Comparison of ENCODE assay signal across 27 cellular contexts in genomic region chr22:50425179-50425916, GRCh38. TPM values are rescaled to one million over a fixed set of nuclear protein-coding genes. Genes with fewer than 3 reads are reported as not detected.
"Had no signal": no experiment of that assay in that cellular context is flagged by ENCODE, and none has a peak within 500 bp of the region (broad histone marks: within the 10 kb centered on the region; RNA-seq: fewer than 3 reads in every experiment).

No MANE protein-coding gene starts in this region.

- ATAC-seq: body of pancreas; left cardiac atrium; right lobe of liver; stimulated activated memory B cell treated with anti-CD40 and anti-IgM and Interleukin-4, amounts not matched to agents 10 μg/mL and 1 μg/mL and 100 μg/mL, for 72 hours had no signal

- H3K4me1 Mint-ChIP-seq: nephron had no signal

- H3K4me3 Mint-ChIP-seq: activated naive CD4-positive, alpha-beta T cell treated with anti-CD3 and anti-CD28 coated beads for 36 hours; activated naive CD8-positive, alpha-beta T cell treated with anti-CD3 and anti-CD28 coated beads, Interleukin-2, amount 10 ng/mL, durations not matched to agents 7 days and 5 days; nephron; stimulated activated memory B cell treated with anti-CD40 and anti-IgM and Interleukin-4, amounts not matched to agents 10 μg/mL and 1 μg/mL and 100 μg/mL, for 72 hours; type B pancreatic cell had no signal

- H2AFZ ChIP-seq: parathyroid adenoma had no signal

- H3K79me2 ChIP-seq: parathyroid adenoma had no signal

- H3K4me3 ChIP-seq: body of pancreas, cardiac muscle cell, right lobe of liver, skin epidermis, testis, vagina had no signal

- H3K9me3 ChIP-seq: body of pancreas, right lobe of liver, testis, vagina had no signal

- FAIRE-seq: endometrium, TTC549 had no signal

- H3K27ac ChIP-seq: body of pancreas, cardiac muscle cell, parathyroid adenoma, right lobe of liver, skin epidermis, testis, vagina, WERI-Rb-1 had no signal

- H3K9ac ChIP-seq: parathyroid adenoma had no signal

- H3K27me3 ChIP-seq: body of pancreas, cardiac muscle cell, right lobe of liver, testis, vagina had no signal

- H3K9me3 Mint-ChIP-seq: activated naive CD4-positive, alpha-beta T cell treated with anti-CD3 and anti-CD28 coated beads for 36 hours; activated naive CD8-positive, alpha-beta T cell treated with anti-CD3 and anti-CD28 coated beads, Interleukin-2, amount 10 ng/mL, durations not matched to agents 7 days and 5 days; stimulated activated memory B cell treated with anti-CD40 and anti-IgM and Interleukin-4, amounts not matched to agents 10 μg/mL and 1 μg/mL and 100 μg/mL, for 72 hours; type B pancreatic cell had no signal

- DNase-seq: activated CD4-positive, alpha-beta T cell treated with anti-CD3 and anti-CD28 coated beads, Interleukin-2, amount 50 U/mL, for 48 hours; activated CD4-positive, CD25-positive, alpha-beta regulatory T cell treated with anti-CD3 and anti-CD28 coated beads, Interleukin-2, amount 50 U/mL, for 72 hours; activated effector memory CD4-positive, alpha-beta T cell treated with Interleukin-2 at 50 U/mL for 16 hours; activated naive CD4-positive, alpha-beta T cell treated with anti-CD3 and anti-CD28 coated beads for 36 hours; activated naive CD8-positive, alpha-beta T cell treated with anti-CD3 and anti-CD28 coated beads, Interleukin-2, amount 10 ng/mL, durations not matched to agents 7 days and 5 days; activated T-cell treated with anti-CD3 and anti-CD28 coated beads, Interleukin-2, amount 50 U/mL, for 48 hours; amygdala; body of pancreas; effector CD4-positive, alpha-beta T cell; foreskin melanocyte; hippocampal formation; left cardiac atrium; mesenchymal stem cell; right lobe of liver; stimulated activated CD4-positive, alpha-beta T cell treated with anti-CD3 and anti-CD28 coated beads, Interleukin-1b, Interleukin-23, amount 100 ng/mL, for 48 hours; T-helper 1 cell; testis; WERI-Rb-1 had no signal

- H3K4me1 ChIP-seq: body of pancreas, parathyroid adenoma, testis, vagina had no signal

- H3K27me3 Mint-ChIP-seq: activated naive CD8-positive, alpha-beta T cell treated with anti-CD3 and anti-CD28 coated beads, Interleukin-2, amount 10 ng/mL, durations not matched to agents 7 days and 5 days; stimulated activated memory B cell treated with anti-CD40 and anti-IgM and Interleukin-4, amounts not matched to agents 10 μg/mL and 1 μg/mL and 100 μg/mL, for 72 hours; type B pancreatic cell had no signal

- H3K27ac Mint-ChIP-seq: activated naive CD4-positive, alpha-beta T cell treated with anti-CD3 and anti-CD28 coated beads for 36 hours; activated naive CD8-positive, alpha-beta T cell treated with anti-CD3 and anti-CD28 coated beads, Interleukin-2, amount 10 ng/mL, durations not matched to agents 7 days and 5 days; nephron; stimulated activated memory B cell treated with anti-CD40 and anti-IgM and Interleukin-4, amounts not matched to agents 10 μg/mL and 1 μg/mL and 100 μg/mL, for 72 hours; type B pancreatic cell had no signal

RNA-seq across cellular contexts. Expression of gene ADM2, which starts 56.0 kb away (rescaled TPM):
- total RNA-seq: vagina had no signal
